In genomic region chr11:65117206-65118096, GRCh38 we compare ENCODE assay signal across 1 cellular context.
TF ChIP-seq lines count a peak whose summit lies in the region.

TSS of gene ZNHIT2 (minus strand) at chr11:65117701. CDS start at chr11:65117653, 48 bp downstream.

TF ChIP-seq in K562, 482 proteins besides CTCF, POLR2A, EP300 and RAD21 (continued from another document and continues in another):
- TF ChIP-seq ZNF395 (CRISPR knock-in tag; IDR thresholded peaks at IDR 0.05) (peak; percentile 92), SREBF1 (IDR thresholded peaks at IDR 0.05; ENCODE audit: borderline replicate concordance, low read depth, low read length) (peak; percentile 74), HMGXB4 (CRISPR knock-in tag; IDR thresholded peaks at IDR 0.05) (no peak; the same call in 1 of the 2 replicates), MCM2 (IDR thresholded peaks at IDR 0.05; ENCODE audit: low read depth) (no peak), ZNF277 (CRISPR knock-in tag; IDR thresholded peaks at IDR 0.05; ENCODE audit: borderline replicate concordance) (no peak), ELF1 (tag; IDR thresholded peaks at IDR 0.05) (peak; percentile 91), SMARCB1 (IDR thresholded peaks at IDR 0.05; ENCODE audit: insufficient read length, low read depth) (no peak), THAP12 (CRISPR knock-in tag; IDR thresholded peaks at IDR 0.05) (peak; percentile 48; the same call in 1 of the 2 replicates), SP1 (CRISPR knock-in tag; IDR thresholded peaks at IDR 0.05) (peak; percentile 97), ZBTB12 (CRISPR knock-in tag; IDR thresholded peaks at IDR 0.05) (peak; percentile 82), SIN3A (IDR thresholded peaks at IDR 0.05; ENCODE audit: borderline replicate concordance in 2 of 2, control insufficient read depth in 1 of 2, low read depth in 2 of 2, low read length in 2 of 2) (peak; percentile 89 to 94; a peak in 3 of 4 replicates), DPF2 (IDR thresholded peaks at IDR 0.05) (no peak), TRIM24 (IDR thresholded peaks at IDR 0.05) (no peak), SRSF1 (IDR thresholded peaks at IDR 0.05; ENCODE audit: low read depth, low read length) (no peak), PHTF2 (CRISPR knock-in tag; IDR thresholded peaks at IDR 0.05) (no peak), FOS (IDR thresholded peaks at IDR 0.05; ENCODE audit: extremely low read depth, insufficient read length) (no peak), JUN (IDR thresholded peaks at IDR 0.05; ENCODE audit: borderline replicate concordance, low read depth, low read length) (peak; percentile 74; the same call in 1 of the 2 replicates), JUN (CRISPR knock-in tag; IDR thresholded peaks at IDR 0.05; ENCODE audit: borderline replicate concordance) (no peak), RBM17 (IDR thresholded peaks at IDR 0.05; ENCODE audit: borderline replicate concordance, low read depth, low read length) (no peak), TCF7 (IDR thresholded peaks at IDR 0.05; ENCODE audit: borderline replicate concordance) (no peak), AFF4 (CRISPR knock-in tag; IDR thresholded peaks at IDR 0.05) (peak; percentile 25; the same call in 1 of the 2 replicates), ZNF511 (CRISPR knock-in tag; IDR thresholded peaks at IDR 0.05) (peak; percentile 91; the same call in 1 of the 2 replicates), BACH1 (tag; IDR thresholded peaks at IDR 0.05) (no peak), HMG20B (CRISPR knock-in tag; IDR thresholded peaks at IDR 0.05) (no peak), ZNF398 (CRISPR knock-in tag; IDR thresholded peaks at IDR 0.05) (no peak), ARHGAP35 (IDR thresholded peaks at IDR 0.05; ENCODE audit: partially characterized antibody) (no peak), HEY1 (CRISPR knock-in tag; IDR thresholded peaks at IDR 0.05; ENCODE audit: borderline replicate concordance) (no peak), SAFB (IDR thresholded peaks at IDR 0.05; ENCODE audit: borderline replicate concordance, low read depth, low read length) (no peak), PHF8 (IDR thresholded peaks at IDR 0.05; ENCODE audit: borderline replicate concordance, low read length) (peak; percentile 94), HDAC8 (tag; IDR thresholded peaks at IDR 0.05) (no peak), PHB (CRISPR knock-in tag; IDR thresholded peaks at IDR 0.05) (no peak), NFIC (IDR thresholded peaks at IDR 0.05) (0 out of 2 replicates have a peak, but pooled peaks have one; percentile 17), FOXK2 (conservative IDR thresholded peaks at IDR 0.05 in 1 of 2, IDR thresholded peaks at IDR 0.05 in 1 of 2; ENCODE audit: low read depth in 2 of 2) (peak; percentile 81 to 85), MEIS2 (IDR thresholded peaks at IDR 0.05; ENCODE audit: partially characterized antibody) (no peak), GTF2A2 (tag; IDR thresholded peaks at IDR 0.05) (no peak), SP2 (IDR thresholded peaks at IDR 0.05; ENCODE audit: extremely low read depth, low read depth, low read length, poor library complexity, severe bottlenecking) (no peak), GTF2B (IDR thresholded peaks at IDR 0.05; ENCODE audit: extremely low read depth, insufficient read length) (no peak), NONO (IDR thresholded peaks at IDR 0.05; ENCODE audit: low read depth in 2 of 2, low read length in 1 of 2) (peak in 1 of 2 experiments; percentile 12; a peak in 1 of 4 replicates), HINFP (tag; conservative IDR thresholded peaks at IDR 0.05; ENCODE audit: low read depth) (no peak), ZNF12 (CRISPR knock-in tag; IDR thresholded peaks at IDR 0.05) (no peak; the same call in 1 of the 2 replicates), KLF13 (tag; IDR thresholded peaks at IDR 0.05; ENCODE audit: borderline replicate concordance, low read depth) (no peak), SRSF7 (optimal IDR thresholded peaks at IDR 0.05; ENCODE audit: low read depth, low read length) (no peak), NKRF (IDR thresholded peaks at IDR 0.05; ENCODE audit: borderline replicate concordance) (peak; percentile 98), NFATC3 (IDR thresholded peaks at IDR 0.05) (0 out of 2 replicates have a peak, but pooled peaks have one; percentile 33)
